In genomic region chr14:91258021-91258618, GRCh38 we compare ENCODE assay signal across 13 cellular contexts. TPM values are rescaled to one million over a fixed set of nuclear protein-coding genes. Genes with fewer than 3 reads are reported as not detected.
A peak's percentile ranks its signal among the peaks of the same experiment; 100 is the strongest.
DNase-seq lines count a peak whose midpoint lies in the region; ATAC-seq and TF ChIP-seq lines count a peak whose summit lies in the region.
"Had no signal": no experiment of that assay in that cellular context is flagged by ENCODE, and none has a peak within 500 bp of the region (broad histone marks: within the 10 kb centered on the region; RNA-seq: fewer than 3 reads in every experiment).

No MANE protein-coding gene starts in this region.

- peak overlapping the region in 2 of 4 donors; percentile 21 to 97 for H3K4me3 Mint-ChIP-seq in IgD-negative memory B cell

- H3K4me1 Mint-ChIP-seq in IgD-negative memory B cell, result peaks cover 11 to 29% (median 17%) of the 10 kb centered on the region in 3 donors

- peak overlapping the region in 2 of 3 donors; percentile 24 to 59 for H3K27ac Mint-ChIP-seq in IgD-negative memory B cell

- H3K27ac ChIP-seq in ACC112 (ENCODE audit: low read depth, low read length), result no peak overlapping the region
- H3K27ac ChIP-seq: hepatocyte, spleen had no signal

- H3K9me3 ChIP-seq in mucosa of descending colon, result no peaks in the 10 kb centered on the region
- H3K9me3 ChIP-seq: spleen had no signal

- ATAC-seq in mucosa of descending colon, result peak; percentile 30
- no peak for ATAC-seq in HG02885 (IDR thresholded peaks at IDR 0.05; ENCODE audit: poor library complexity, unreplicated experiment)
- ATAC-seq in HG03442 (IDR thresholded peaks at IDR 0.05; ENCODE audit: unreplicated experiment), result no peak
- ATAC-seq in left lobe of liver, result no peak

- H3K36me3 Mint-ChIP-seq in IgD-negative memory B cell, result no peaks in the 10 kb centered on the region

- no peaks in the 10 kb centered on the region for H3K9me3 Mint-ChIP-seq in IgD-negative memory B cell

- no peak for TF ChIP-seq CTCF in mucosa of descending colon (IDR thresholded peaks at IDR 0.05)

- H3K4me1 ChIP-seq in ACC112 (ENCODE audit: control insufficient read depth, insufficient read depth, low read length, unreplicated experiment), result peaks cover 4% of the 10 kb centered on the region
- peaks cover 8% of the 10 kb centered on the region for H3K4me1 ChIP-seq in mucosa of descending colon (ENCODE audit: low read depth)

- intact Hi-C loops in mucosa of descending colon (cut with DNase I, micrococcal nuclease), result no loop called here

- H3K27me3 ChIP-seq in ACC112 (ENCODE audit: insufficient read depth, low read length), result no peaks in the 10 kb centered on the region

- no peak overlapping the region for H3K4me3 ChIP-seq in ACC112 (ENCODE audit: low read depth, low read length)
- no peak overlapping the region for H3K4me3 ChIP-seq in mucosa of descending colon
- H3K4me3 ChIP-seq: hepatocyte, spleen had no signal

- no peaks in the 10 kb centered on the region for H3K79me2 ChIP-seq in ACC112 (ENCODE audit: control insufficient read depth, insufficient read depth, low read length, unreplicated experiment)
- H3K79me2 ChIP-seq: hepatocyte had no signal

- peak overlapping the region; percentile 22 for H2AFZ ChIP-seq in ACC112 (ENCODE audit: low read length, unreplicated experiment)
- H2AFZ ChIP-seq: hepatocyte had no signal

- no peaks in the 10 kb centered on the region for H3K27me3 Mint-ChIP-seq in IgD-negative memory B cell

- DNase-seq in dermis microvascular lymphatic vessel endothelial cell (ENCODE audit: low read depth in 2 of 2) (peak; percentile 63 to 75), mucosa of descending colon (no peak), left lobe of liver (ENCODE audit: low spot score) (no peak), pons (ENCODE audit: low spot score) (no peak)
- DNase-seq: DND-41, NCI-H1092, spleen, SW 1271 had no signal

- H3K36me3 ChIP-seq in ACC112 (ENCODE audit: insufficient read depth, low read length), result no peaks in the 10 kb centered on the region
- no peaks in the 10 kb centered on the region for H3K36me3 ChIP-seq in mucosa of descending colon (ENCODE audit: low read depth)
- H3K36me3 ChIP-seq: spleen had no signal

RNA-seq across cellular contexts. Expression of gene GPR68, which starts 13.6 kb away (rescaled TPM):
- polyA plus RNA-seq in IgD-negative memory B cell, result 1.6 TPM
- total RNA-seq in dermis microvascular lymphatic vessel endothelial cell (0.63 and 0.90 TPM in 2 replicates), mucosa of descending colon (1 to 10 TPM; 1.4 to 2.4 (median 2.3) TPM), left lobe of liver (0.10 TPM)

Comparison
In these comparisons a context has a peak if more than half of its experiments do, and no peak if none do; other contexts are left out.
1. DNase-seq: peak in dermis microvascular lymphatic vessel endothelial cell (2 of 2); none in mucosa of descending colon (0 of 3), left lobe of liver (single experiment) and pons (single experiment).